24 cellular contexts compared by ENCODE assay signal in genomic region chr10:24685958-24686540, GRCh38. TPM values are rescaled to one million over a fixed set of nuclear protein-coding genes. Genes with fewer than 3 reads are reported as not detected.
DNase-seq lines count a peak whose midpoint lies in the region; ATAC-seq, FAIRE-seq and TF ChIP-seq lines count a peak whose summit lies in the region.
"Had no signal": no experiment of that assay in that cellular context is flagged by ENCODE, and none has a peak within 500 bp of the region (broad histone marks: within the 10 kb centered on the region; RNA-seq: fewer than 3 reads in every experiment).

No MANE protein-coding gene starts in this region.

- no peak overlapping the region for H3K4me3 ChIP-seq in ACC112 (ENCODE audit: low read depth, low read length)
- no peak overlapping the region for H3K4me3 ChIP-seq in MG63
- no peak overlapping the region for H3K4me3 ChIP-seq in keratinocyte (ENCODE audit: control insufficient read depth in 2 of 3, extremely low read depth in 1 of 3, insufficient read depth in 2 of 3, low read depth in 1 of 3, low read length in 3 of 3)
- H3K4me3 ChIP-seq in ovary, result no peak overlapping the region
- no peak overlapping the region for H3K4me3 ChIP-seq in upper lobe of right lung
- H3K4me3 ChIP-seq: sigmoid colon, vagina had no signal

- no peaks in the 10 kb centered on the region for H3K36me3 Mint-ChIP-seq in activated CD4-positive, alpha-beta T cell treated with anti-CD3 and anti-CD28 coated beads for 36 hours (ENCODE audit: low read depth)

- H3K9me1 ChIP-seq in keratinocyte (ENCODE audit: control insufficient read depth, extremely low read depth, insufficient read depth, low read length), result peaks cover under 1% of the 10 kb centered on the region

- peak; percentile 46 for FAIRE-seq in keratinocyte (lab: Jason Lieb, UNC)

- no peak overlapping the region for H3K9ac ChIP-seq in keratinocyte (ENCODE audit: control insufficient read depth, extremely low read depth, insufficient read depth, low read length)
- H3K9ac ChIP-seq: KMS-11 had no signal

- H3K4me2 ChIP-seq in keratinocyte (ENCODE audit: control insufficient read depth, extremely low read depth, insufficient read depth, low read depth, low read length), result no peak overlapping the region
- H3K4me2 ChIP-seq: KMS-11 had no signal

- H3K9me3 ChIP-seq in MG63, result no peaks in the 10 kb centered on the region
- no peaks in the 10 kb centered on the region for H3K9me3 ChIP-seq in keratinocyte (ENCODE audit: control insufficient read depth, low read depth, low read length)
- H3K9me3 ChIP-seq in ovary, result no peaks in the 10 kb centered on the region
- no peaks in the 10 kb centered on the region for H3K9me3 ChIP-seq in upper lobe of right lung
- H3K9me3 ChIP-seq: sigmoid colon, vagina had no signal

- 0 out of 2 replicates have a peak, but pooled peaks cover 3% of the 10 kb centered on the region for H3K36me3 ChIP-seq in ACC112 (ENCODE audit: insufficient read depth, low read length)
- H3K36me3 ChIP-seq in MG63, result no peaks in the 10 kb centered on the region; the same call in 1 of the 2 replicates
- H3K36me3 ChIP-seq in keratinocyte (ENCODE audit: control insufficient read depth in 2 of 2, extremely low read depth in 1 of 2, insufficient read depth in 2 of 2, low read length in 2 of 2), result peaks cover 0 to 3% of the 10 kb centered on the region in 2 experiments
- no peaks in the 10 kb centered on the region for H3K36me3 ChIP-seq in ovary
- no peaks in the 10 kb centered on the region for H3K36me3 ChIP-seq in upper lobe of right lung
- H3K36me3 ChIP-seq: sigmoid colon, vagina had no signal

- CTCF ChIA-PET in activated CD4-positive, alpha-beta T cell treated with anti-CD3 and anti-CD28 coated beads for 36 hours (lab: Charles Lee), result interaction anchor here (0.8 kb wide), 1 partner anchor 15 kb away, joined by 3 read pairs; no protein-coding TSS in a partner anchor

- H3K4me3 Mint-ChIP-seq in activated CD4-positive, alpha-beta T cell treated with anti-CD3 and anti-CD28 coated beads for 36 hours, result no peak overlapping the region
- H3K4me3 Mint-ChIP-seq: activated CD8-positive, alpha-beta memory T cell treated with anti-CD3 and anti-CD28 coated beads, Interleukin-2, amount 10 ng/mL, durations not matched to agents 7 days and 5 days; central memory CD8-positive, alpha-beta T cell; nephron; T-cell had no signal

- H3K79me2 ChIP-seq in ACC112 (ENCODE audit: control insufficient read depth, insufficient read depth, low read length, unreplicated experiment), result peaks cover 82% of the 10 kb centered on the region
- H3K79me2 ChIP-seq in keratinocyte (ENCODE audit: control insufficient read depth, insufficient read depth, low read length), result peaks cover 87% of the 10 kb centered on the region

- H3K27me3 Mint-ChIP-seq in activated CD4-positive, alpha-beta T cell treated with anti-CD3 and anti-CD28 coated beads for 36 hours, result no peaks in the 10 kb centered on the region
- H3K27me3 Mint-ChIP-seq: activated CD8-positive, alpha-beta memory T cell treated with anti-CD3 and anti-CD28 coated beads, Interleukin-2, amount 10 ng/mL, durations not matched to agents 7 days and 5 days; central memory CD8-positive, alpha-beta T cell; T-cell had no signal

- intact Hi-C loops in ovary (cut with DNase I) (no loop called here), upper lobe of right lung (cut with DNase I) (no loop called here)
- intact Hi-C loops in activated CD4-positive, alpha-beta T cell treated with anti-CD3 and anti-CD28 coated beads for 36 hours (cut with DNase I, micrococcal nuclease), result no loop called here

- POLR2A ChIA-PET in activated CD4-positive, alpha-beta T cell treated with anti-CD3 and anti-CD28 coated beads for 36 hours (lab: Charles Lee), result no interaction called here

- H3K4me1 ChIP-seq in ACC112 (ENCODE audit: control insufficient read depth, insufficient read depth, low read length, unreplicated experiment) (peaks cover 18% of the 10 kb centered on the region), keratinocyte (ENCODE audit: control insufficient read depth, extremely low read depth, insufficient read depth, low read length) (peaks cover 11% of the 10 kb centered on the region), ovary (ENCODE audit: insufficient read depth) (peaks cover 7% of the 10 kb centered on the region), upper lobe of right lung (peaks cover 10% of the 10 kb centered on the region)

- H4K20me1 ChIP-seq in keratinocyte (ENCODE audit: control insufficient read depth, extremely low read depth, insufficient read depth, low read length), result peaks cover 2% of the 10 kb centered on the region

- no peak for TF ChIP-seq CTCF in keratinocyte (optimal IDR thresholded peaks at IDR 0.05 in 1 of 3, IDR thresholded peaks at IDR 0.05 in 1 of 3, conservative IDR thresholded peaks at IDR 0.05 in 1 of 3; ENCODE audit: extremely low read depth in 1 of 3, insufficient read depth in 2 of 3, low read length in 3 of 3)
- no peak for TF ChIP-seq CTCF in ovary (IDR thresholded peaks at IDR 0.05)
- no peak for TF ChIP-seq CTCF in upper lobe of right lung (IDR thresholded peaks at IDR 0.05)

- dilution Hi-C loops in keratinocyte (cut with MboI; ENCODE audit: extremely low pct_ligation_motif_present, low sequenced_read_pairs), result no loop called here

- H2AFZ ChIP-seq in ACC112 (ENCODE audit: low read length, unreplicated experiment) (no peak overlapping the region), keratinocyte (ENCODE audit: control insufficient read depth, low read length) (no peak overlapping the region)

- ATAC-seq in upper lobe of right lung, result no peak
- ATAC-seq in activated CD4-positive, alpha-beta T cell treated with anti-CD3 and anti-CD28 coated beads for 36 hours, result no peak
- ATAC-seq: activated CD8-positive, alpha-beta memory T cell treated with anti-CD3 and anti-CD28 coated beads, Interleukin-2, amount 10 ng/mL, durations not matched to agents 7 days and 5 days; T-cell had no signal

- H3K27ac Mint-ChIP-seq in activated CD4-positive, alpha-beta T cell treated with anti-CD3 and anti-CD28 coated beads for 36 hours, result no peak overlapping the region
- H3K27ac Mint-ChIP-seq: activated CD8-positive, alpha-beta memory T cell treated with anti-CD3 and anti-CD28 coated beads, Interleukin-2, amount 10 ng/mL, durations not matched to agents 7 days and 5 days; nephron; T-cell had no signal

- H3K9me3 Mint-ChIP-seq in activated CD4-positive, alpha-beta T cell treated with anti-CD3 and anti-CD28 coated beads for 36 hours (ENCODE audit: low read depth), result no peaks in the 10 kb centered on the region
- H3K9me3 Mint-ChIP-seq: central memory CD8-positive, alpha-beta T cell; nephron; T-cell had no signal

- no peaks in the 10 kb centered on the region for H3K27me3 ChIP-seq in ACC112 (ENCODE audit: insufficient read depth, low read length)
- no peaks in the 10 kb centered on the region for H3K27me3 ChIP-seq in MG63
- no peaks in the 10 kb centered on the region for H3K27me3 ChIP-seq in keratinocyte (ENCODE audit: control insufficient read depth, extremely low read depth, insufficient read depth, low read length)
- H3K27me3 ChIP-seq in ovary, result no peaks in the 10 kb centered on the region
- H3K27me3 ChIP-seq in upper lobe of right lung, result no peaks in the 10 kb centered on the region
- H3K27me3 ChIP-seq: sigmoid colon, vagina had no signal

- no peak for TF ChIP-seq EP300 in ovary (IDR thresholded peaks at IDR 0.05)

- H3K27ac ChIP-seq in ACC112 (ENCODE audit: low read depth, low read length), result peak overlapping the region; percentile 26; the same call in 1 of the 2 replicates
- H3K27ac ChIP-seq in keratinocyte (ENCODE audit: control insufficient read depth, insufficient read depth, low read length), result no peak overlapping the region
- no peak overlapping the region for H3K27ac ChIP-seq in ovary
- H3K27ac ChIP-seq in upper lobe of right lung, result no peak overlapping the region
- H3K27ac ChIP-seq: KMS-11, sigmoid colon, vagina had no signal

- TF ChIP-seq POLR2A in ovary (IDR thresholded peaks at IDR 0.05), result no peak

- H3K4me1 Mint-ChIP-seq in activated CD4-positive, alpha-beta T cell treated with anti-CD3 and anti-CD28 coated beads for 36 hours, result peaks cover 7% of the 10 kb centered on the region

- 50 to 65% (median 55%) methylated on average over 4 of the region's 4 CpGs for WGBS in ovary, 3 donors

- DNase-seq in MG63 (peak; percentile 69), dedifferentiated amniotic fluid mesenchymal stem cell (ENCODE audit: extremely low spot score) (peak; percentile 75), keratinocyte (ENCODE audit: low read depth, low spot score) (no peak), ovary (no peak), upper lobe of right lung (no peak), DMS153 (lab: John Stamatoyannopoulos, UW) (no peak)
- DNase-seq in activated CD4-positive, alpha-beta T cell treated with anti-CD3 and anti-CD28 coated beads for 36 hours, result no peak
- DNase-seq: ACHN; activated CD4-positive, CD25-positive, alpha-beta regulatory T cell; activated CD8-positive, alpha-beta memory T cell treated with anti-CD3 and anti-CD28 coated beads, Interleukin-2, amount 10 ng/mL, durations not matched to agents 7 days and 5 days; activated naive CD4-positive, alpha-beta T cell; COR-L47; GOT3; NCI-H146; NCI-H510A; OCI-M1; sigmoid colon; stimulated activated naive CD4-positive, alpha-beta T cell treated with Interleukin-2 at 50 U/mL for 16 hours; T-cell had no signal

RNA-seq across cellular contexts. Expression of gene ARHGAP21, which starts 37.6 kb away (rescaled TPM):
- total RNA-seq in MG63 (2014; rRNA removed; shearing (Covaris generic); ENCODE audit: low replicate concordance), result 29.1 and 48.7 TPM in 2 replicates
- polyA plus RNA-seq in keratinocyte, result 61.1 to 78.5 TPM (median 76.0 TPM) in 3 replicates
- polyA plus RNA-seq in keratinocyte (2011; ENCODE audit: low read depth), result 59.0 TPM
- 52.8 and 93.6 TPM in 2 replicates for polyA plus RNA-seq in keratinocyte (2011; cell fraction: cytosol; rRNA removed)
- 93.4 and 98.3 TPM in 2 replicates for polyA plus RNA-seq in keratinocyte (2011; cell fraction: nucleus; rRNA removed)
- 30.7 and 46.7 TPM in 2 replicates for polyA plus RNA-seq in keratinocyte (2012; ENCODE audit: low replicate concordance)
- polyA minus RNA-seq in keratinocyte, result 56.9 to 165 TPM (median 88.6 TPM) in 3 replicates
- 60.8 TPM for polyA minus RNA-seq in keratinocyte (2011; cell fraction: cytosol; rRNA and poly(A)+ RNA removed)
- polyA minus RNA-seq in keratinocyte (2011; cell fraction: nucleus; rRNA and poly(A)+ RNA removed), result 87.8 and 145 TPM in 2 replicates
- 100 to 1,000 TPM in 2 of 7 donors, 10 to 100 TPM in 5; 71.3 to 166 (median 84.0) TPM for total RNA-seq in ovary
- polyA plus RNA-seq in ovary, result 10 to 100 TPM; 36.3 to 78.6 TPM
- 85.0 TPM for total RNA-seq in upper lobe of right lung
- 10 to 100 TPM; 19.7 to 25.9 TPM for total RNA-seq in activated CD4-positive, alpha-beta T cell treated with anti-CD3 and anti-CD28 coated beads for 36 hours

Comparison
In these comparisons a context has a peak if more than half of its experiments do, and no peak if none do; other contexts are left out.
1. DNase-seq: peak in MG63 (single experiment) and dedifferentiated amniotic fluid mesenchymal stem cell (single experiment); none in keratinocyte (single experiment), ovary (0 of 5), upper lobe of right lung (single experiment), DMS153 (single experiment) and activated CD4-positive, alpha-beta T cell treated with anti-CD3 and anti-CD28 coated beads for 36 hours (single experiment).